8 cellular contexts compared by ENCODE assay signal in genomic region chr11:102453286-102453797, GRCh38. TPM values are rescaled to one million over a fixed set of nuclear protein-coding genes. Genes with fewer than 3 reads are reported as not detected.
DNase-seq lines count a peak whose midpoint lies in the region; ATAC-seq and TF ChIP-seq lines count a peak whose summit lies in the region.

No MANE protein-coding gene starts in this region.

- peaks cover 55% of the 10 kb centered on the region for H3K4me1 ChIP-seq in CD8-positive, alpha-beta T cell (ENCODE audit: insufficient read depth, low read length)
- H3K4me1 ChIP-seq in adrenal gland (replicated peaks in 1 of 2): peaks cover 29 to 33% of the 10 kb centered on the region in 2 donors

- intact Hi-C loops in CD8-positive, alpha-beta T cell (cut with DNase I, micrococcal nuclease): loop anchor here (1.0 to 5.0 kb wide), 8 partner anchors 15 to 654 kb away; partner anchors contain the start of genes BIRC2 (in 1 of the 2) and DYNC2H1 (in 1 of the 2)
- intact Hi-C loops in adrenal gland (cut with DNase I): loop anchor here in 1 of 2 donors (5.0 kb wide), 1 partner anchor 61 kb away; no protein-coding TSS in a partner anchor

- no peak for TF ChIP-seq POLR2A in adrenal gland (IDR thresholded peaks at IDR 0.05)

- TF ChIP-seq CTCF in CD8-positive, alpha-beta T cell (IDR thresholded peaks at IDR 0.05): no peak
- TF ChIP-seq CTCF in adrenal gland (IDR thresholded peaks at IDR 0.05) (no peak), kidney epithelial cell (IDR thresholded peaks at IDR 0.05; ENCODE audit: insufficient read depth, low read length, poor library complexity, severe bottlenecking) (no peak)

- H3K27me3 Mint-ChIP-seq in CD8-positive, alpha-beta T cell (ENCODE audit: low read depth): no peaks in the 10 kb centered on the region

- peaks cover 69% of the 10 kb centered on the region for H3K4me1 Mint-ChIP-seq in CD8-positive, alpha-beta T cell (ENCODE audit: low read depth)

- H3K36me3 Mint-ChIP-seq in CD8-positive, alpha-beta T cell: peaks cover 23% of the 10 kb centered on the region

- peak overlapping the region; percentile 90 for H3K4me3 ChIP-seq in CD8-positive, alpha-beta T cell (ENCODE audit: low read depth, low read length)
- H3K4me3 ChIP-seq in adrenal gland: peak overlapping the region in 2 of 4 donors; percentile 77 to 95
- H3K4me3 ChIP-seq in kidney epithelial cell (ENCODE audit: low read depth, low read length): peak overlapping the region; percentile 93

- 2 to 7% (median 3%) methylated on average over 8 of the region's 8 CpGs for WGBS in adrenal gland, 4 donors

- H3K36me3 ChIP-seq in CD8-positive, alpha-beta T cell (ENCODE audit: insufficient read depth, low read length): no peaks in the 10 kb centered on the region
- H3K36me3 ChIP-seq in KOPT-K1 (ENCODE audit: insufficient read depth, low read length): peaks cover 7% of the 10 kb centered on the region
- peaks cover 0 to 1% of the 10 kb centered on the region in 2 donors for H3K36me3 ChIP-seq in adrenal gland (replicated peaks in 1 of 2)
- no peaks in the 10 kb centered on the region for H3K36me3 ChIP-seq in kidney epithelial cell (ENCODE audit: control insufficient read depth, insufficient read depth, low read length)

- no peaks in the 10 kb centered on the region for H3K27me3 ChIP-seq in CD8-positive, alpha-beta T cell (ENCODE audit: insufficient read depth, low read length)
- H3K27me3 ChIP-seq in adrenal gland: no peaks in the 10 kb centered on the region
- H3K27me3 ChIP-seq in kidney epithelial cell (ENCODE audit: control insufficient read depth, insufficient read depth, low read length): no peaks in the 10 kb centered on the region

- POLR2A ChIA-PET in CD8-positive, alpha-beta T cell (lab: Charles Lee): interaction anchor here (0.7 to 2.3 kb wide), 9 partner anchors 10 to 92 kb away, joined by 3 to 14 read pairs (median 4); no protein-coding TSS in a partner anchor

- no peak for DNase-seq in CD8-positive, alpha-beta T cell
- DNase-seq in adrenal gland: peak in 2 of 7 donors; percentile 31 to 62
- no peak for DNase-seq in kidney epithelial cell (ENCODE audit: low read depth)
- DNase-seq in stimulated activated CD8-positive, alpha-beta memory T cell treated with anti-CD3 and anti-CD28 coated beads, Interleukin-7, amount 100 ng/mL, for 24 hours (ENCODE audit: low read depth): peak; percentile 12
- DNase-seq in epidermal melanocyte (ENCODE audit: insufficient read length, low spot score): no peak
- DNase-seq in DMS114 treated with DMSO at 0.1 percent for 48 hours (lab: John Stamatoyannopoulos, UW; ENCODE audit: unreplicated experiment): no peak

- H3K4me3 Mint-ChIP-seq in CD8-positive, alpha-beta T cell: peak overlapping the region; percentile 97

- peak; percentile 4 for ATAC-seq in CD8-positive, alpha-beta T cell
- ATAC-seq in HG03432 (IDR thresholded peaks at IDR 0.05; ENCODE audit: unreplicated experiment): no peak

- peak overlapping the region; percentile 46 for H3K27ac ChIP-seq in CD8-positive, alpha-beta T cell (ENCODE audit: low read depth, low read length)
- H3K27ac ChIP-seq in KOPT-K1 (ENCODE audit: low read depth, low read length, poor library complexity, severe bottlenecking): peak overlapping the region; percentile 86
- H3K27ac ChIP-seq in adrenal gland: peak overlapping the region in 4 of 5 donors; percentile 70 to 89 (median 87)

- H3K9me3 ChIP-seq in CD8-positive, alpha-beta T cell (ENCODE audit: low read length): no peaks in the 10 kb centered on the region
- H3K9me3 ChIP-seq in KOPT-K1 (ENCODE audit: insufficient read depth, low read length, poor library complexity, severe bottlenecking) (no peaks in the 10 kb centered on the region), adrenal gland (replicated peaks in 1 of 3) (no peaks in the 10 kb centered on the region)

- H3K27ac Mint-ChIP-seq in CD8-positive, alpha-beta T cell: peak overlapping the region; percentile 96

- CTCF ChIA-PET in CD8-positive, alpha-beta T cell (lab: Charles Lee): interaction anchor here (1.0 to 2.5 kb wide), 6 partner anchors 13 to 159 kb away, joined by 3 to 16 read pairs (median 4); no protein-coding TSS in a partner anchor

- H3K9me3 Mint-ChIP-seq in CD8-positive, alpha-beta T cell: no peaks in the 10 kb centered on the region

RNA-seq across cellular contexts. Expression of gene TMEM123, which starts 0.8 kb away (rescaled TPM):
- total RNA-seq in CD8-positive, alpha-beta T cell: 100 to 1,000 TPM; 320 to 330 TPM
- total RNA-seq in adrenal gland: 100 to 1,000 TPM in 6 of 8 donors, 10 to 100 TPM in 2; 82.0 to 169 (median 117) TPM
- polyA plus RNA-seq in adrenal gland: 100 to 1,000 TPM in 1 of 3 donors, 10 to 100 TPM in 2; 19.2 to 284 (median 23.7) TPM
- total RNA-seq in kidney epithelial cell: 166 and 168 TPM in 2 replicates
